8 cellular contexts compared by ENCODE assay signal in the genomic region with DNA sequence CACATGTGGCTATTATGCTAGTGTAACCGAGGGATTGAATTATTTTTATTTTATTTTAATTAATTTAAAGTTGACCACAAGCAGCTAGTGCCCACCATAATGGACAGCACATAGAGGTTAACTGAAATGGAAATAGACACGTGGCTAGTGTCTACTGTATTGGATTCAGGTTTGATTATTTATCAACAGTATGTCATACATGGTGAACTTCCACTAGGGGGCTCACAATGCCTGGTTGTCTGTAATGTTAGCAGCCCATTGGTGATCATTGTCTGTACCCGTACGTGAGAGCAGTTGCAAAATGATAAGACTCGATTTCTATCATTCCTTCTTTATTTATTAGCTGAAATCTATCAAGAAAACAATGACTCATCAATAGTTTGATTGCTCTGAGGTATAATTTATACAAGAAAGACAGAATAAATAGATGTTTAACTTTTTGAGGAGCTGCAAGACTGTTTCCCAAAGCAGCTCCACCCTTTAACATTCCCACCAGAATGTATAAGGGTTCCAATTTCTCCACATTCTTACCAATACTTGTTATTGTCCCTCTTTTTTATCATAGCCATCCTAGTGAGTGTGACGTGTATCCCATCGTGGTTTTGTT.
DNase-seq lines count a peak whose midpoint lies in the region; ATAC-seq and TF ChIP-seq lines count a peak whose summit lies in the region.

No MANE protein-coding gene starts in this region.

- no peak overlapping the region for H3K27ac ChIP-seq in 22Rv1
- no peak overlapping the region for H3K27ac ChIP-seq in brain microvascular endothelial cell

- peak; percentile 74 for TF ChIP-seq CTCF in 22Rv1 (IDR thresholded peaks at IDR 0.05)
- peak; percentile 81 for TF ChIP-seq CTCF in GM12864 (IDR thresholded peaks at IDR 0.05; ENCODE audit: low read depth, low read length, missing control alignments)
- TF ChIP-seq CTCF in HFF-Myc (IDR thresholded peaks at IDR 0.05; ENCODE audit: low read depth, low read length, missing control alignments): peak; percentile 74
- peak; percentile 79 for TF ChIP-seq CTCF in NB4 (IDR thresholded peaks at IDR 0.05; ENCODE audit: low read depth, low read length)
- peak; percentile 78 for TF ChIP-seq CTCF in brain microvascular endothelial cell (IDR thresholded peaks at IDR 0.05; ENCODE audit: low read depth, low read length, missing control alignments)

- H3K36me3 ChIP-seq in brain microvascular endothelial cell (replicated peaks): no peaks in the 10 kb centered on the region

- TF ChIP-seq POLR2A in NB4 (IDR thresholded peaks at IDR 0.05; ENCODE audit: extremely low read depth, insufficient read length): no peak

- no peaks in the 10 kb centered on the region for H3K27me3 ChIP-seq in brain microvascular endothelial cell (replicated peaks)

- ATAC-seq in SK-N-SH treated with all-trans-retinoic acid at 6 μM for 48 hours: peak; percentile 99

- in situ Hi-C loops in brain microvascular endothelial cell (cut with HindIII; ENCODE audit: low pct_ligation_motif_present, low sequenced_read_pairs): no loop called here

- H3K4me3 ChIP-seq in GM12864 (ENCODE audit: low read depth, low read length) (no peak overlapping the region), HFF-Myc (replicated peaks; ENCODE audit: low read depth, low read length) (no peak overlapping the region), NB4 (ENCODE audit: low read depth, low read length) (no peak overlapping the region), brain microvascular endothelial cell (ENCODE audit: low read depth, low read length) (no peak overlapping the region)

- DNase-seq in GM12864 (ENCODE audit: low read depth): peak; percentile 39
- peak; percentile 49 for DNase-seq in HFF-Myc (ENCODE audit: extremely low read depth, low read depth)
- peak; percentile 83 for DNase-seq in NB4 (ENCODE audit: low read depth)
- peak; percentile 70 for DNase-seq in brain microvascular endothelial cell
- DNase-seq in iPS-NIHi7 (ENCODE audit: extremely low spot score): peak; percentile 80
- peak; percentile 6 to 21 (median 8) for DNase-seq in stimulated activated CD4-positive, alpha-beta T cell treated with anti-CD3 and anti-CD28 coated beads, Interleukin-1b, Interleukin-23, amount 100 ng/mL, for 24 hours (ENCODE audit: low read depth in 4 of 4, low spot score in 1 of 4)

TF ChIP-seq in SK-N-SH treated with all-trans-retinoic acid at 6 μM for 48 hours, 23 proteins besides CTCF, POLR2A, EP300 and RAD21:
- TF ChIP-seq, protein P1, sequence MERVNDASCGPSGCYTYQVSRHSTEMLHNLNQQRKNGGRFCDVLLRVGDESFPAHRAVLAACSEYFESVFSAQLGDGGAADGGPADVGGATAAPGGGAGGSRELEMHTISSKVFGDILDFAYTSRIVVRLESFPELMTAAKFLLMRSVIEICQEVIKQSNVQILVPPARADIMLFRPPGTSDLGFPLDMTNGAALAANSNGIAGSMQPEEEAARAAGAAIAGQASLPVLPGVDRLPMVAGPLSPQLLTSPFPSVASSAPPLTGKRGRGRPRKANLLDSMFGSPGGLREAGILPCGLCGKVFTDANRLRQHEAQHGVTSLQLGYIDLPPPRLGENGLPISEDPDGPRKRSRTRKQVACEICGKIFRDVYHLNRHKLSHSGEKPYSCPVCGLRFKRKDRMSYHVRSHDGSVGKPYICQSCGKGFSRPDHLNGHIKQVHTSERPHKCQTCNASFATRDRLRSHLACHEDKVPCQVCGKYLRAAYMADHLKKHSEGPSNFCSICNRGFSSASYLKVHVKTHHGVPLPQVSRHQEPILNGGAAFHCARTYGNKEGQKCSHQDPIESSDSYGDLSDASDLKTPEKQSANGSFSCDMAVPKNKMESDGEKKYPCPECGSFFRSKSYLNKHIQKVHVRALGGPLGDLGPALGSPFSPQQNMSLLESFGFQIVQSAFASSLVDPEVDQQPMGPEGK (CRISPR knock-in tag; IDR thresholded peaks at IDR 0.05; ENCODE audit: borderline replicate concordance): no peak
- TF ChIP-seq CREB5 (CRISPR knock-in tag; IDR thresholded peaks at IDR 0.05; ENCODE audit: low read depth): no peak
- TF ChIP-seq ZNF70 (CRISPR knock-in tag; IDR thresholded peaks at IDR 0.05): no peak
- TF ChIP-seq ZFP3 (CRISPR knock-in tag; IDR thresholded peaks at IDR 0.05): no peak
- TF ChIP-seq OSR1 (CRISPR knock-in tag; IDR thresholded peaks at IDR 0.05): no peak
- TF ChIP-seq ESRRG (CRISPR knock-in tag; IDR thresholded peaks at IDR 0.05): no peak
- no peak for TF ChIP-seq ISL1 (CRISPR knock-in tag; IDR thresholded peaks at IDR 0.05)
- TF ChIP-seq CSDC2 (CRISPR knock-in tag; IDR thresholded peaks at IDR 0.05): no peak

Comparison
In these comparisons a context has a peak if more than half of its experiments do, and no peak if none do; other contexts are left out.
1. DNase-seq: peak in every context shown above with its lines; median percentile 83 in NB4; 80 in iPS-NIHi7; 70 in brain microvascular endothelial cell; 49 in HFF-Myc; 39 in GM12864; 8 in stimulated activated CD4-positive, alpha-beta T cell treated with anti-CD3 and anti-CD28 coated beads, Interleukin-1b, Interleukin-23, amount 100 ng/mL, for 24 hours.